Comparison of ENCODE assay signal across 2 cellular contexts in the genomic region with DNA sequence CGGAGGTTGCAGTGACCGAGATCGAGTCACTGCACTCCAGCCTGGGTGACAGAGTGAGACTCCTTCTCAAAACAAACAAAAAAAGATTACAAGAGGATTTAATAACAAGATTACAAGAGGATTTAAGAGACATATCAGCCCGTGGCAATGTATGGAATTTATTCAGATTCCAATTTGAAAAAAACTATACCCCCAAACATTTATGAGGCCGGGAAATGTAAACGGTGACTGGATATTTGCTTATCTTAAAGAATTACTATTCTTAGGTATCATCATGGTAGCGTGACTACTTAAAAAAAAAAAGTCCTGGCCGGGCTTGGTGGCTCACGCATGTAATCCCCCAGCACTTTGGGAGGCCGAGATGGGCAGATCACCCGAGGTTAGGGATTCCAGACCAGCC.
A peak's percentile ranks its signal among the peaks of the same experiment; 100 is the strongest.
TF ChIP-seq lines count a peak whose summit lies in the region.

No MANE protein-coding gene starts in this region.

TF ChIP-seq in HEK293, 187 proteins besides CTCF, POLR2A, EP300 and RAD21:
- TF ChIP-seq, protein P1, sequence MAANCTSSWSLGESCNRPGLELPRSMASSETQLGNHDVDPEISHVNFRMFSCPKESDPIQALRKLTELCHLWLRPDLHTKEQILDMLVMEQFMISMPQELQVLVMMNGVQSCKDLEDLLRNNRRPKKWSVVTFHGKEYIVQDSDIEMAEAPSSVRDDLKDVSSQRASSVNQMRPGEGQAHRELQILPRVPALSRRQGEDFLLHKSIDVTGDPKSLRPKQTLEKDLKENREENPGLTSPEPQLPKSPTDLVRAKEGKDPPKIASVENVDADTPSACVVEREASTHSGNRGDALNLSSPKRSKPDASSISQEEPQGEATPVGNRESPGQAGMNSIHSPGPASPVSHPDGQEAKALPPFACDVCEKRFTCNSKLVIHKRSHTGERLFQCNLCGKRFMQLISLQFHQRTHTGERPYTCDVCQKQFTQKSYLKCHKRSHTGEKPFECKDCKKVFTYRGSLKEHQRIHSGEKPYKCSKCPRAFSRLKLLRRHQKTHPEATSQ (tag by site-specific recombination; IDR thresholded peaks at IDR 0.05), result no peak
- TF ChIP-seq GLIS1 (tag by site-specific recombination; IDR thresholded peaks at IDR 0.05), result peak; percentile 21; the same call in 1 of the 2 replicates
- TF ChIP-seq, protein P2, sequence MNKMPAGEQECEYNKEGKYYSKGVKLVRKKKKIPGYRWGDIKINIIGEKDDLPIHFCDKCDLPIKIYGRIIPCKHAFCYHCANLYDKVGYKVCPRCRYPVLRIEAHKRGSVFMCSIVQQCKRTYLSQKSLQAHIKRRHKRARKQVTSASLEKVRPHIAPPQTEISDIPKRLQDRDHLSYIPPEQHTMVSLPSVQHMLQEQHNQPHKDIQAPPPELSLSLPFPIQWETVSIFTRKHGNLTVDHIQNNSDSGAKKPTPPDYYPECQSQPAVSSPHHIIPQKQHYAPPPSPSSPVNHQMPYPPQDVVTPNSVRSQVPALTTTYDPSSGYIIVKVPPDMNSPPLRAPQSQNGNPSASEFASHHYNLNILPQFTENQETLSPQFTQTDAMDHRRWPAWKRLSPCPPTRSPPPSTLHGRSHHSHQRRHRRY (tag by site-specific recombination; IDR thresholded peaks at IDR 0.05), result no peak
- 0 out of 2 replicates have a peak, but pooled peaks have one; percentile 21 for TF ChIP-seq ZNF600 (tag by site-specific recombination; IDR thresholded peaks at IDR 0.05)
- TF ChIP-seq ZNF544 (tag by site-specific recombination; IDR thresholded peaks at IDR 0.05), result no peak
- TF ChIP-seq SP3 (tag by site-specific recombination; IDR thresholded peaks at IDR 0.05), result no peak
- no peak for TF ChIP-seq ZNF561 (tag by site-specific recombination; IDR thresholded peaks at IDR 0.05; ENCODE audit: borderline replicate concordance)
- TF ChIP-seq, protein P3, sequence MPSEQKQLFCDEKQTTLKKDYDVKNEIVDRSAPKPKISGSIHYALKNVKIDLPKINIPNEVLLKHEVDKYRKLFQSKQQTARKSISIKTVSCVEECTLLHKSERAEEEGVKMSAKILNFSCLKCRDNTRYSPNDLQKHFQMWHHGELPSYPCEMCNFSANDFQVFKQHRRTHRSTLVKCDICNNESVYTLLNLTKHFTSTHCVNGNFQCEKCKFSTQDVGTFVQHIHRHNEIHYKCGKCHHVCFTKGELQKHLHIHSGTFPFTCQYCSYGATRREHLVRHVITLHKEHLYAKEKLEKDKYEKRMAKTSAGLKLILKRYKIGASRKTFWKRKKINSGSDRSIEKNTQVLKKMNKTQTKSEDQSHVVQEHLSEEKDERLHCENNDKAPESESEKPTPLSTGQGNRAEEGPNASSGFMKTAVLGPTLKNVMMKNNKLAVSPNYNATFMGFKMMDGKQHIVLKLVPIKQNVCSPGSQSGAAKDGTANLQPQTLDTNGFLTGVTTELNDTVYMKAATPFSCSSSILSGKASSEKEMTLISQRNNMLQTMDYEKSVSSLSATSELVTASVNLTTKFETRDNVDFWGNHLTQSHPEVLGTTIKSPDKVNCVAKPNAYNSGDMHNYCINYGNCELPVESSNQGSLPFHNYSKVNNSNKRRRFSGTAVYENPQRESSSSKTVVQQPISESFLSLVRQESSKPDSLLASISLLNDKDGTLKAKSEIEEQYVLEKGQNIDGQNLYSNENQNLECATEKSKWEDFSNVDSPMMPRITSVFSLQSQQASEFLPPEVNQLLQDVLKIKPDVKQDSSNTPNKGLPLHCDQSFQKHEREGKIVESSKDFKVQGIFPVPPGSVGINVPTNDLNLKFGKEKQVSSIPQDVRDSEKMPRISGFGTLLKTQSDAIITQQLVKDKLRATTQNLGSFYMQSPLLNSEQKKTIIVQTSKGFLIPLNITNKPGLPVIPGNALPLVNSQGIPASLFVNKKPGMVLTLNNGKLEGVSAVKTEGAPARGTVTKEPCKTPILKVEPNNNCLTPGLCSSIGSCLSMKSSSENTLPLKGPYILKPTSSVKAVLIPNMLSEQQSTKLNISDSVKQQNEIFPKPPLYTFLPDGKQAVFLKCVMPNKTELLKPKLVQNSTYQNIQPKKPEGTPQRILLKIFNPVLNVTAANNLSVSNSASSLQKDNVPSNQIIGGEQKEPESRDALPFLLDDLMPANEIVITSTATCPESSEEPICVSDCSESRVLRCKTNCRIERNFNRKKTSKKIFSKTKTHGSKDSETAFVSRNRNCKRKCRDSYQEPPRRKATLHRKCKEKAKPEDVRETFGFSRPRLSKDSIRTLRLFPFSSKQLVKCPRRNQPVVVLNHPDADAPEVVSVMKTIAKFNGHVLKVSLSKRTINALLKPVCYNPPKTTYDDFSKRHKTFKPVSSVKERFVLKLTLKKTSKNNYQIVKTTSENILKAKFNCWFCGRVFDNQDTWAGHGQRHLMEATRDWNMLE (tag by site-specific recombination; conservative IDR thresholded peaks at IDR 0.05; ENCODE audit: low read depth), result no peak
- TF ChIP-seq ZNF660 (tag by site-specific recombination; IDR thresholded peaks at IDR 0.05), result no peak

TF ChIP-seq in IMR-90, 13 proteins besides CTCF, POLR2A, EP300 and RAD21:
- TF ChIP-seq BHLHE40 (IDR thresholded peaks at IDR 0.05; ENCODE audit: low read depth, low read length) (peak; percentile 38; the same call in 1 of the 2 replicates), RCOR1 (IDR thresholded peaks at IDR 0.05; ENCODE audit: insufficient replicate concordance, low read length) (no peak)
